Comparison of ENCODE assay signal across 28 cellular contexts in the genomic region with DNA sequence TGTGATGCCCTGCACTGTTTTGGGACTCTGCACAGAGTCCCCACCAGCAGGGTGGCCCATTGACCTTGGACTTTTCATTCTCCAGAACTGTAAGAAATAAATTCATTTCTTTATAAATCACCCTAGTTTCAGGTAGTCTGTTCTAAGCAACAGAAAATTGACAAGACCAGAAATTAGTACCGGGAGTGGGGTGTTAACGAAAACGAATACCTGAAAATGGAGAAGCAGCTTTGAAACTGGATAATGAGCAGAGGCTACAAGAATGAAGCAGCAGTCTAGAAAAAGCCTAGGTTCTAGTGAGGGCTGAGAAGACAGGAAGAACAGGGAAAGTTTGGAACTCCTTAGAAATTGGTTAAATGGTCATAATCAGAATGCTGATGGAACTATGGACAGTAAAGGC. TPM values are rescaled to one million over a fixed set of nuclear protein-coding genes. Genes with fewer than 3 reads are reported as not detected.
"Had no signal": no experiment of that assay in that cellular context is flagged by ENCODE, and none has a peak within 500 bp of the region (broad histone marks: within the 10 kb centered on the region; RNA-seq: fewer than 3 reads in every experiment).

No MANE protein-coding gene starts in this region.

- H3K27me3 ChIP-seq: testis had no signal

- H3K36me3 ChIP-seq: gastrocnemius medialis, lower lobe of right lung, neutrophil, right lobe of liver, stomach, tibial artery had no signal

- H2AFZ ChIP-seq: parathyroid adenoma had no signal

- H3K36me3 Mint-ChIP-seq: stimulated activated effector memory CD8-positive, alpha-beta T cell treated with anti-CD3 and anti-CD28 coated beads, Interleukin-12 subunit alpha, Interleukin-12 subunit beta, amount 100 ng/mL, for 72 hours had no signal

- H3K9me3 ChIP-seq: neutrophil, testis had no signal

- H3K4me1 ChIP-seq: parathyroid adenoma had no signal

- ATAC-seq: esophagus mucosa; gastrocnemius medialis; left ventricle myocardium superior; lower lobe of right lung; natural killer cell; right lobe of liver; stimulated activated effector memory CD8-positive, alpha-beta T cell treated with anti-CD3 and anti-CD28 coated beads, Interleukin-12 subunit alpha, Interleukin-12 subunit beta, amount 100 ng/mL, for 72 hours had no signal

- H3K4me3 Mint-ChIP-seq: effector memory CD8-positive, alpha-beta T cell; natural killer cell; stimulated activated effector memory CD8-positive, alpha-beta T cell treated with anti-CD3 and anti-CD28 coated beads, Interleukin-12 subunit alpha, Interleukin-12 subunit beta, amount 100 ng/mL, for 72 hours had no signal

- H3K9ac ChIP-seq: parathyroid adenoma had no signal

- H3K27ac ChIP-seq: gastrocnemius medialis, lower lobe of right lung, neutrophil, parathyroid adenoma, right lobe of liver, stomach, testis, tibial artery had no signal

- H3K4me3 ChIP-seq: lower lobe of right lung, right lobe of liver, stomach, testis, tibial artery had no signal

- DNase-seq: cortex of kidney; effector memory CD8-positive, alpha-beta T cell; foreskin fibroblast; gastrocnemius medialis; head of caudate nucleus; left ventricle myocardium superior; lower lobe of right lung; natural killer cell; right lobe of liver; small intestine; stimulated activated CD4-positive, alpha-beta T cell treated with anti-CD3 and anti-CD28 coated beads, Interleukin-2, amount 100 ng/mL, for 24 hours; stimulated activated CD4-positive, alpha-beta T cell treated with anti-CD3 and anti-CD28 coated beads, Interleukin-4, amount 100 ng/mL, for 24 hours; stimulated activated naive CD4-positive, alpha-beta T cell treated with Interleukin-2 at 50 U/mL for 16 hours; stomach; testis; tibial artery had no signal

- H3K27ac Mint-ChIP-seq: effector memory CD8-positive, alpha-beta T cell; natural killer cell; progenitor cell of endocrine pancreas; stimulated activated effector memory CD8-positive, alpha-beta T cell treated with anti-CD3 and anti-CD28 coated beads, Interleukin-12 subunit alpha, Interleukin-12 subunit beta, amount 100 ng/mL, for 72 hours; type B pancreatic cell had no signal

- H3K79me2 ChIP-seq: parathyroid adenoma had no signal

RNA-seq across cellular contexts. Expression of gene TSSK1B, which starts 55.5 kb away (rescaled TPM):
- total RNA-seq: dermis microvascular lymphatic vessel endothelial cell, gastrocnemius medialis, glomerular endothelial cell, left ventricle myocardium superior, lower lobe of right lung, natural killer cell, omental fat pad, right lobe of liver, subcutaneous adipose tissue had no signal
- polyA plus RNA-seq: neural cell, small intestine, stomach, urinary bladder had no signal
